Comparison of ENCODE assay signal across 1 cellular context in the genomic region with DNA sequence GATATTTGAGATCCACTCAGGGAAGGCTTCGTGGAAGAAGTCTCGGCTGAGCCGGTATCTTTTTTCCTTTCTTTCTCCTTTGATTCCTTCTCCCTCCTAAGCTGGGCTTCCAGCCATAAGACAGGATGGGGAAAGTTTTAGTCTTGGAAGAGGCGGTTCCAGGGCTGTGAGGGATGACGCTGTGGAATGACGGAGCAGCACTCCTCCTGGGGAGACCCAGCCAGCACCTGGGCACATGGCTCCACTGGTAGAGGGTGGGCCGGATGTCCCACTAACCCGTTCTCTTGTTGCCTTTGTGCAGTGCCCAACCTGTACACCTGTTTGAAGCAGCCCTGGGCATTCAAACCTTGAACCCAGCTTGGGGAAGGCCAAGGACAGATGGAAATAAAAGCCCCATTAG.
TF ChIP-seq lines count a peak whose summit lies in the region.

No MANE protein-coding gene starts in this region.

TF ChIP-seq in GM23338, 12 proteins besides CTCF, POLR2A, EP300 and RAD21 (continued from another document):
- TF ChIP-seq NANOG (IDR thresholded peaks at IDR 0.05; ENCODE audit: borderline replicate concordance): no peak
